6 cellular contexts compared by ENCODE assay signal in genomic region chr14:94079891-94080605, GRCh38. TPM values are rescaled to one million over a fixed set of nuclear protein-coding genes. Genes with fewer than 3 reads are reported as not detected.
A peak's percentile ranks its signal among the peaks of the same experiment; 100 is the strongest.
DNase-seq lines count a peak whose midpoint lies in the region; ATAC-seq and TF ChIP-seq lines count a peak whose summit lies in the region.

No MANE protein-coding gene starts in this region.

- TF ChIP-seq CTCF in left ventricle myocardium inferior (IDR thresholded peaks at IDR 0.05; ENCODE audit: borderline replicate concordance) (no peak), foreskin keratinocyte (conservative IDR thresholded peaks at IDR 0.05) (no peak), testis (IDR thresholded peaks at IDR 0.05) (no peak)

- no peak for DNase-seq in left ventricle myocardium inferior
- DNase-seq in left ventricle myocardium superior, result no peak
- DNase-seq in foreskin keratinocyte, result peak in 1 of 2 donors; percentile 39
- no peak for DNase-seq in testis
- DNase-seq in NCI-H345 treated with DMSO at 0.1 percent for 48 hours (lab: John Stamatoyannopoulos, UW; ENCODE audit: unreplicated experiment), result no peak
- DNase-seq in SIG-M5 treated with dmso at 0.1 percent for 504 hours (lab: John Stamatoyannopoulos, UW; ENCODE audit: unreplicated experiment), result no peak

- 1 to 2% methylated on average over 13 of the region's 13 CpGs for WGBS in testis, 2 donors

- H3K9me3 ChIP-seq in left ventricle myocardium inferior (replicated peaks) (peaks cover 10% of the 10 kb centered on the region), testis (no peaks in the 10 kb centered on the region)

- H3K27ac ChIP-seq in left ventricle myocardium inferior (replicated peaks) (peak overlapping the region; percentile 93), foreskin keratinocyte (peak overlapping the region; percentile 76), testis (peak overlapping the region; percentile 96 to 97)

- no peak for TF ChIP-seq POLR2A in testis (IDR thresholded peaks at IDR 0.05)

- H3K36me3 ChIP-seq in left ventricle myocardium inferior (peaks cover 37% of the 10 kb centered on the region), testis (ENCODE audit: low read depth, missing control alignments) (no peaks in the 10 kb centered on the region)

- peaks cover 69% of the 10 kb centered on the region for H3K4me1 ChIP-seq in left ventricle myocardium inferior
- H3K4me1 ChIP-seq in foreskin keratinocyte, result peaks cover 6% of the 10 kb centered on the region
- H3K4me1 ChIP-seq in testis, result peaks cover 32% of the 10 kb centered on the region

- H3K27me3 ChIP-seq in left ventricle myocardium inferior (ENCODE audit: low read depth) (no peaks in the 10 kb centered on the region), foreskin keratinocyte (no peaks in the 10 kb centered on the region), testis (no peaks in the 10 kb centered on the region)

- H3K4me3 ChIP-seq in left ventricle myocardium inferior (peak overlapping the region; percentile 95), testis (peak overlapping the region; percentile 99 to 100)

- intact Hi-C loops in left ventricle myocardium inferior (cut with micrococcal nuclease), result no loop called here
- intact Hi-C loops in left ventricle myocardium superior (cut with micrococcal nuclease), result no loop called here
- intact Hi-C loops in testis (cut with DNase I; ENCODE audit: low total_unique reads), result no loop called here

- no peak for ATAC-seq in left ventricle myocardium superior
- ATAC-seq in foreskin keratinocyte, result no peak

RNA-seq across cellular contexts. Expression of gene DDX24, which starts 1.0 kb away (rescaled TPM):
- total RNA-seq in left ventricle myocardium inferior, result 208 TPM
- 198 TPM for total RNA-seq in left ventricle myocardium superior
- total RNA-seq in foreskin keratinocyte, result 157 and 163 TPM in 2 replicates
- 96.2 and 107 TPM in 2 replicates for polyA plus RNA-seq in foreskin keratinocyte
- total RNA-seq in testis, result 100 to 1,000 TPM; 378 to 485 TPM
- polyA plus RNA-seq in testis (ENCODE audit: insufficient read depth, low read depth, low replicate concordance), result 431 TPM

RNA-seq across cellular contexts. Expression of gene IFI27L1, which starts 1.1 kb away (rescaled TPM):
- total RNA-seq in left ventricle myocardium inferior, result 8.9 TPM
- 9.7 TPM for total RNA-seq in left ventricle myocardium superior
- 23.6 and 25.3 TPM in 2 replicates for total RNA-seq in foreskin keratinocyte
- 32.3 and 38.1 TPM in 2 replicates for polyA plus RNA-seq in foreskin keratinocyte
- total RNA-seq in testis, result 100 to 1,000 TPM; 174 to 219 TPM
- polyA plus RNA-seq in testis (ENCODE audit: insufficient read depth, low read depth, low replicate concordance), result 209 TPM

RNA-seq across cellular contexts. Expression of gene IFI27, which starts 30.5 kb away (rescaled TPM):
- total RNA-seq in left ventricle myocardium inferior, result 130 TPM
- total RNA-seq in left ventricle myocardium superior, result 151 TPM
- 315 and 774 TPM in 2 replicates for total RNA-seq in foreskin keratinocyte
- 486 and 1,280 TPM in 2 replicates for polyA plus RNA-seq in foreskin keratinocyte
- total RNA-seq in testis, result 100 to 1,000 TPM; 388 to 531 TPM
- 312 TPM for polyA plus RNA-seq in testis (ENCODE audit: insufficient read depth, low read depth, low replicate concordance)

RNA-seq across cellular contexts. Expression of gene IFI27L2, which starts 49.4 kb away (rescaled TPM):
- total RNA-seq in left ventricle myocardium inferior, result 56.6 TPM
- 41.1 TPM for total RNA-seq in left ventricle myocardium superior
- total RNA-seq in foreskin keratinocyte, result 101 and 145 TPM in 2 replicates
- polyA plus RNA-seq in foreskin keratinocyte, result 160 and 242 TPM in 2 replicates
- total RNA-seq in testis, result 100 to 1,000 TPM; 182 to 187 TPM
- 71.8 TPM for polyA plus RNA-seq in testis (ENCODE audit: insufficient read depth, low read depth, low replicate concordance)

RNA-seq across cellular contexts. Expression of gene OTUB2, which starts 53.9 kb away (rescaled TPM):
- 0.27 TPM for total RNA-seq in left ventricle myocardium inferior
- total RNA-seq in left ventricle myocardium superior, result 0.52 TPM
- 3.0 and 3.6 TPM in 2 replicates for total RNA-seq in foreskin keratinocyte
- polyA plus RNA-seq in foreskin keratinocyte, result 1.8 and 1.9 TPM in 2 replicates
- total RNA-seq in testis, result 10 to 100 TPM in 1 of 2 donors, 1 to 10 TPM in 1; 8.4 to 19.3 TPM
- polyA plus RNA-seq in testis (ENCODE audit: insufficient read depth, low read depth, low replicate concordance), result 16.8 TPM
